Comparison of ENCODE assay signal across 8 cellular contexts in the genomic region with DNA sequence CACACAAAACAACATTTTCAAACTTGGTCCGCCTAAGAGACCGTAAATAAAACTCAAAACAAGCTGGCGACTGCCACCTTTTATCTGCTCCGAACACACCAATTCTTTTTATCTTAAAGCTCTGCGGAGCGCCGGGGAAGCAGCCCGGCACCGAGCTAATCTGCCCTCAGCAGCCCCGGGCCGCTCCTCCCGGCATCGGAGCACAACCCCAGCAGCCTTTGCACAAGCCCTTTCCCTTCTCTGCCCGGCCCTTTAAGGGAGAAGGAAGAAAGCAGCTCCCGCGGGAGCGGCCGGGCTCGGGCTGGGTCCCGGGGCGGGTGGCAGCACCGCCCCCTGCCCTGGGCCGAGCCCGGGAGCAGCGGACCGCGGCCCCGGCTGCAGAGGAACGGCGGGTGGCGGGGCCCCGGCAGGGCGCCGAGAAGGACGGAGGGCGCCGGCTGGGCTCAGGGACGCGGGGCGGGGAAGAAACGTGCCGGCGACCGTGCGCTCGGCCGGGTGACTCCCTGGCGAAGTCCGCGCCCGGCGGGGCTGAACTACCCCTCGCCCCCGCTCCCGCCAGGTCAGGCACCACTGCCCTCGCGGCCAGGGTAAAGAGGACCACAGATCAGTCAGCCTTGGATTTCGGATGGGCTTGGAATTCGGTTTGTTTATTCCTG.
DNase-seq lines count a peak whose midpoint lies in the region; TF ChIP-seq lines count a peak whose summit lies in the region.

No MANE protein-coding gene starts in this region.

- H3K9me3 Mint-ChIP-seq in type B pancreatic cell: no peaks in the 10 kb centered on the region

- no peaks in the 10 kb centered on the region for H3K9me3 ChIP-seq in effector memory CD4-positive, alpha-beta T cell (ENCODE audit: control insufficient read depth, low read length)

- H3K27me3 Mint-ChIP-seq in type B pancreatic cell: peaks cover 42% of the 10 kb centered on the region

- H3K4me1 ChIP-seq in effector memory CD4-positive, alpha-beta T cell (ENCODE audit: control insufficient read depth, insufficient read depth, low read length, poor library complexity, severe bottlenecking): peaks cover 31% of the 10 kb centered on the region

- peaks cover 7% of the 10 kb centered on the region for H3K4me1 Mint-ChIP-seq in type B pancreatic cell (ENCODE audit: unreplicated experiment)

- peaks cover 57% of the 10 kb centered on the region for H3K27me3 ChIP-seq in effector memory CD4-positive, alpha-beta T cell (replicated peaks; ENCODE audit: control insufficient read depth, insufficient read depth, low read length, poor library complexity, severe bottlenecking)

- no peak overlapping the region for H3K27ac ChIP-seq in effector memory CD4-positive, alpha-beta T cell (ENCODE audit: insufficient read depth, low read length, poor library complexity, severe bottlenecking)

- no peaks in the 10 kb centered on the region for H3K36me3 ChIP-seq in effector memory CD4-positive, alpha-beta T cell (ENCODE audit: control insufficient read depth, insufficient read depth, low read length)

- DNase-seq in 8988T (peak; percentile 28), GM03348 (ENCODE audit: low spot score) (peak; percentile 73), RPMI7951 (ENCODE audit: low read depth) (peak; percentile 25), medulla oblongata (ENCODE audit: extremely low spot score) (peak; percentile 22), type B pancreatic cell (ENCODE audit: extremely low spot score, unreplicated experiment) (no peak), occipital lobe (lab: John Stamatoyannopoulos, UW) (no peak), GOT3 (lab: John Stamatoyannopoulos, UW) (no peak)
- no peak for DNase-seq in effector memory CD4-positive, alpha-beta T cell

- H3K36me3 Mint-ChIP-seq in type B pancreatic cell: no peaks in the 10 kb centered on the region

- no peak for TF ChIP-seq CTCF in type B pancreatic cell (conservative IDR thresholded peaks at IDR 0.05)

- H3K27ac Mint-ChIP-seq in type B pancreatic cell: peak overlapping the region; percentile 85

- peak overlapping the region; percentile 92 for H3K4me3 Mint-ChIP-seq in type B pancreatic cell

- H3K4me3 ChIP-seq in effector memory CD4-positive, alpha-beta T cell (ENCODE audit: insufficient read depth, low read depth, low read length, poor library complexity, severe bottlenecking): peak overlapping the region; percentile 46

Comparison
In these comparisons a context has a peak if more than half of its experiments do, and no peak if none do; other contexts are left out.
1. DNase-seq: peak in 8988T (single experiment), GM03348 (single experiment), RPMI7951 (single experiment) and medulla oblongata (single experiment); none in effector memory CD4-positive, alpha-beta T cell (0 of 3), type B pancreatic cell (single experiment), occipital lobe (single experiment) and GOT3 (single experiment).